8 cellular contexts compared by ENCODE assay signal in genomic region chr15:28086175-28086703, GRCh38. TPM values are rescaled to one million over a fixed set of nuclear protein-coding genes. Genes with fewer than 3 reads are reported as not detected.
DNase-seq lines count a peak whose midpoint lies in the region; ATAC-seq and TF ChIP-seq lines count a peak whose summit lies in the region.

No MANE protein-coding gene starts in this region.

- H3K36me3 ChIP-seq in esophagus muscularis mucosa (no peaks in the 10 kb centered on the region), osteoblast (ENCODE audit: insufficient read depth, low read length) (no peaks in the 10 kb centered on the region)

- peaks cover 0 to 10% (median 5%) of the 10 kb centered on the region in 4 donors for H3K9me3 ChIP-seq in esophagus muscularis mucosa
- H3K9me3 ChIP-seq in osteoblast (ENCODE audit: low read depth, low read length) = no peaks in the 10 kb centered on the region

- H3K79me2 ChIP-seq in osteoblast (ENCODE audit: insufficient read depth, low read length) = no peaks in the 10 kb centered on the region

- CTCF ChIA-PET in activated CD4-positive, alpha-beta memory T cell treated with anti-CD3 and anti-CD28 coated beads for 36 hours (lab: Charles Lee) = interaction anchor here (1.0 kb wide), 1 partner anchor 22 kb away, joined by 3 read pairs; no protein-coding TSS in a partner anchor

- no peak overlapping the region for H3K27ac ChIP-seq in esophagus muscularis mucosa (replicated peaks in 1 of 4)
- no peak overlapping the region for H3K27ac ChIP-seq in osteoblast (ENCODE audit: low read depth, low read length)

- H3K4me3 ChIP-seq in NB4 (ENCODE audit: low read depth, low read length) (no peak overlapping the region), esophagus muscularis mucosa (no peak overlapping the region), osteoblast (ENCODE audit: insufficient read depth, low read length) (no peak overlapping the region)

- 32% methylated on average over 2 of the region's 2 CpGs for WGBS in esophagus muscularis mucosa

- H3K27me3 ChIP-seq in esophagus muscularis mucosa (peaks cover 0 to 12% (median 0%) of the 10 kb centered on the region in 4 donors), osteoblast (ENCODE audit: insufficient read depth, low read length) (peaks cover 3% of the 10 kb centered on the region)

- no peak for TF ChIP-seq POLR2A in GM18505 (IDR thresholded peaks at IDR 0.05; ENCODE audit: borderline replicate concordance, extremely low read depth, insufficient read depth, insufficient read length)
- no peak for TF ChIP-seq POLR2A in NB4 (IDR thresholded peaks at IDR 0.05; ENCODE audit: extremely low read depth, insufficient read length)
- no peak for TF ChIP-seq POLR2A in esophagus muscularis mucosa (IDR thresholded peaks at IDR 0.05; ENCODE audit: low read depth)

- H2AFZ ChIP-seq in osteoblast (ENCODE audit: low read length) = no peak overlapping the region

- peak; percentile 82 for TF ChIP-seq CTCF in NB4 (IDR thresholded peaks at IDR 0.05; ENCODE audit: low read depth, low read length)
- peak; percentile 57 to 70 (median 62) for TF ChIP-seq CTCF in esophagus muscularis mucosa (IDR thresholded peaks at IDR 0.05)
- peak; percentile 77 for TF ChIP-seq CTCF in osteoblast (IDR thresholded peaks at IDR 0.05; ENCODE audit: extremely low read depth, low read depth, low read length)

- no peaks in the 10 kb centered on the region for H4K20me1 ChIP-seq in osteoblast (ENCODE audit: insufficient read depth, low read length)

- intact Hi-C loops in activated CD4-positive, alpha-beta memory T cell treated with anti-CD3 and anti-CD28 coated beads for 36 hours (cut with micrococcal nuclease) = loop anchor here (1.0 kb wide), 1 partner anchor 37 kb away; no protein-coding TSS in a partner anchor
- intact Hi-C loops in esophagus muscularis mucosa (cut with DNase I) = loop anchor here (5.0 kb wide), 1 partner anchor 36 kb away; no protein-coding TSS in a partner anchor

- TF ChIP-seq EP300 in esophagus muscularis mucosa (IDR thresholded peaks at IDR 0.05) = no peak

- ATAC-seq in GM18505 (IDR thresholded peaks at IDR 0.05; ENCODE audit: unreplicated experiment) = peak; percentile 98
- peak; percentile 99 for ATAC-seq in HG02798 (IDR thresholded peaks at IDR 0.05; ENCODE audit: poor library complexity, unreplicated experiment)

- peaks cover 22% of the 10 kb centered on the region for H3K9me3 Mint-ChIP-seq in activated CD4-positive, alpha-beta memory T cell treated with anti-CD3 and anti-CD28 coated beads for 36 hours

- H3K4me1 ChIP-seq in esophagus muscularis mucosa = no peaks in the 10 kb centered on the region
- H3K4me1 ChIP-seq in osteoblast (ENCODE audit: insufficient read depth, low read length) = no peaks in the 10 kb centered on the region

- POLR2A ChIA-PET in activated CD4-positive, alpha-beta memory T cell treated with anti-CD3 and anti-CD28 coated beads for 36 hours (lab: Charles Lee) = no interaction called here

- no peak overlapping the region for H3K4me2 ChIP-seq in osteoblast (ENCODE audit: insufficient read depth, low read length)

- DNase-seq in AML-193 (lab: John Stamatoyannopoulos, UW) = peak; percentile 31 to 37
- DNase-seq in NB4 (ENCODE audit: low read depth) = peak; percentile 67
- DNase-seq in activated CD4-positive, alpha-beta memory T cell treated with anti-CD3 and anti-CD28 coated beads for 36 hours = peak; percentile 61
- DNase-seq in esophagus muscularis mucosa (ENCODE audit: extremely low spot score) = no peak
- peak; percentile 93 for DNase-seq in osteoblast (ENCODE audit: insufficient read length, low spot score, missing footprints)
- DNase-seq in C1 segment of cervical spinal cord (lab: John Stamatoyannopoulos, UW) = no peak

- H3K4me1 Mint-ChIP-seq in activated CD4-positive, alpha-beta memory T cell treated with anti-CD3 and anti-CD28 coated beads for 36 hours (ENCODE audit: low read depth) = no peaks in the 10 kb centered on the region

- H3K36me3 Mint-ChIP-seq in activated CD4-positive, alpha-beta memory T cell treated with anti-CD3 and anti-CD28 coated beads for 36 hours = peaks cover 6% of the 10 kb centered on the region

- H3K27ac Mint-ChIP-seq in activated CD4-positive, alpha-beta memory T cell treated with anti-CD3 and anti-CD28 coated beads for 36 hours = no peak overlapping the region

- no peak overlapping the region for H3K4me3 Mint-ChIP-seq in activated CD4-positive, alpha-beta memory T cell treated with anti-CD3 and anti-CD28 coated beads for 36 hours

- peaks cover 40% of the 10 kb centered on the region for H3K27me3 Mint-ChIP-seq in activated CD4-positive, alpha-beta memory T cell treated with anti-CD3 and anti-CD28 coated beads for 36 hours

RNA-seq across cellular contexts. Expression of gene OCA2, which starts 12.9 kb away (rescaled TPM):
- total RNA-seq in activated CD4-positive, alpha-beta memory T cell treated with anti-CD3 and anti-CD28 coated beads for 36 hours = not detected
- total RNA-seq in esophagus muscularis mucosa (1 to 10 TPM in 1 of 4 donors, under 1 TPM in 3; 0.17 to 1.2 (median 0.24) TPM), osteoblast (not detected in 2 replicates)

Comparison
In these comparisons a context has a peak if more than half of its experiments do, and no peak if none do; other contexts are left out.
1. DNase-seq: peak in AML-193 (2 of 2), NB4 (single experiment), activated CD4-positive, alpha-beta memory T cell treated with anti-CD3 and anti-CD28 coated beads for 36 hours (single experiment) and osteoblast (single experiment); none in esophagus muscularis mucosa (single experiment) and C1 segment of cervical spinal cord (0 of 14).
2. Peak in every context shown above with its lines, with median percentiles within 50 percentile points of each other: CTCF ChIP-seq.